13 cellular contexts compared by ENCODE assay signal in genomic region chr2:129903586-129904425, GRCh38.
A peak's percentile ranks its signal among the peaks of the same experiment; 100 is the strongest.
DNase-seq lines count a peak whose midpoint lies in the region; ATAC-seq and TF ChIP-seq lines count a peak whose summit lies in the region.
"Had no signal": no experiment of that assay in that cellular context is flagged by ENCODE, and none has a peak within 500 bp of the region (broad histone marks: within the 10 kb centered on the region; RNA-seq: fewer than 3 reads in every experiment).

No MANE protein-coding gene starts in this region.

- H3K36me3 Mint-ChIP-seq in osteocyte (ENCODE audit: unreplicated experiment), result no peaks in the 10 kb centered on the region
- no peaks in the 10 kb centered on the region for H3K36me3 Mint-ChIP-seq in stimulated activated effector memory CD8-positive, alpha-beta T cell treated with anti-CD3 and anti-CD28 coated beads, Interleukin-12 subunit alpha, Interleukin-12 subunit beta, amount 100 ng/mL, for 72 hours
- H3K36me3 Mint-ChIP-seq: mesothelial cell of epicardium had no signal

- intact Hi-C loops in dorsolateral prefrontal cortex (cut with DNase I), result no loop called here

- ATAC-seq in GM19455 (IDR thresholded peaks at IDR 0.05; ENCODE audit: unreplicated experiment), result no peak
- no peak for ATAC-seq in stimulated activated effector memory CD8-positive, alpha-beta T cell treated with anti-CD3 and anti-CD28 coated beads, Interleukin-12 subunit alpha, Interleukin-12 subunit beta, amount 100 ng/mL, for 72 hours
- no peak for ATAC-seq in omental fat pad (ENCODE audit: low FRiP score)

- H3K4me3 Mint-ChIP-seq in osteocyte (ENCODE audit: unreplicated experiment), result no peak overlapping the region
- no peak overlapping the region for H3K4me3 Mint-ChIP-seq in stimulated activated effector memory CD8-positive, alpha-beta T cell treated with anti-CD3 and anti-CD28 coated beads, Interleukin-12 subunit alpha, Interleukin-12 subunit beta, amount 100 ng/mL, for 72 hours
- H3K4me3 Mint-ChIP-seq: CD4-positive, alpha-beta T cell; mesothelial cell of epicardium had no signal

- DNase-seq in EH (ENCODE audit: low read depth), result peak; percentile 3
- peak in 7 of 10 donors; percentile 25 to 71 (median 59) for DNase-seq in dorsolateral prefrontal cortex
- DNase-seq in osteocyte (ENCODE audit: extremely low spot score, unreplicated experiment), result peak; percentile 79
- DNase-seq in stimulated activated effector memory CD8-positive, alpha-beta T cell treated with anti-CD3 and anti-CD28 coated beads, Interleukin-12 subunit alpha, Interleukin-12 subunit beta, amount 100 ng/mL, for 72 hours (ENCODE audit: low spot score in 2 of 2), result no peak
- no peak for DNase-seq in omental fat pad (ENCODE audit: low spot score)
- DNase-seq: CD4-positive, alpha-beta T cell; NCI-H1436; NCI-H748 treated with DMSO at 0.1 percent for 48 hours; stimulated activated naive CD4-positive, alpha-beta T cell had no signal

- H3K36me3 ChIP-seq in HEK293 (ENCODE audit: control insufficient read depth in 2 of 2, insufficient read depth in 1 of 2, low read length in 2 of 2), result no peaks in the 10 kb centered on the region

- H3K27ac Mint-ChIP-seq in osteocyte (ENCODE audit: unreplicated experiment), result no peak overlapping the region
- H3K27ac Mint-ChIP-seq in stimulated activated effector memory CD8-positive, alpha-beta T cell treated with anti-CD3 and anti-CD28 coated beads, Interleukin-12 subunit alpha, Interleukin-12 subunit beta, amount 100 ng/mL, for 72 hours, result no peak overlapping the region
- H3K27ac Mint-ChIP-seq: CD4-positive, alpha-beta T cell; mesothelial cell of epicardium had no signal

- TF ChIP-seq CTCF in HEK293 (tag by site-specific recombination; IDR thresholded peaks at IDR 0.05) (0 out of 2 replicates have a peak, but pooled peaks have one; percentile 15), dorsolateral prefrontal cortex (IDR thresholded peaks at IDR 0.05 in 54 of 56, conservative IDR thresholded peaks at IDR 0.05 in 2 of 56; ENCODE audit: low read depth in 1 of 56, partially characterized antibody in 56 of 56) (peak in 38 of 56 donors; percentile 15 to 66 (median 39)), osteocyte (IDR thresholded peaks at IDR 0.05) (no peak), omental fat pad (IDR thresholded peaks at IDR 0.05) (no peak)

- H3K27ac ChIP-seq in HEK293 (ENCODE audit: extremely low read depth, low read depth, low read length), result no peak overlapping the region
- no peak overlapping the region for H3K27ac ChIP-seq in dorsolateral prefrontal cortex
- H3K27ac ChIP-seq: SK-N-MC had no signal

- no peak overlapping the region for H3K4me3 ChIP-seq in HEK293 (ENCODE audit: low read depth, low read length)
- no peak overlapping the region for H3K4me3 ChIP-seq in dorsolateral prefrontal cortex
- H3K4me3 ChIP-seq: SK-N-MC had no signal

- no peaks in the 10 kb centered on the region for H3K27me3 Mint-ChIP-seq in osteocyte (ENCODE audit: unreplicated experiment)
- H3K27me3 Mint-ChIP-seq: CD4-positive, alpha-beta T cell had no signal

- no peaks in the 10 kb centered on the region for H3K4me1 Mint-ChIP-seq in osteocyte (ENCODE audit: unreplicated experiment)
- H3K4me1 Mint-ChIP-seq in stimulated activated effector memory CD8-positive, alpha-beta T cell treated with anti-CD3 and anti-CD28 coated beads, Interleukin-12 subunit alpha, Interleukin-12 subunit beta, amount 100 ng/mL, for 72 hours, result no peaks in the 10 kb centered on the region

- H3K9me3 Mint-ChIP-seq in osteocyte (ENCODE audit: unreplicated experiment), result peaks cover 4% of the 10 kb centered on the region
- H3K9me3 Mint-ChIP-seq in stimulated activated effector memory CD8-positive, alpha-beta T cell treated with anti-CD3 and anti-CD28 coated beads, Interleukin-12 subunit alpha, Interleukin-12 subunit beta, amount 100 ng/mL, for 72 hours, result peaks cover 3% of the 10 kb centered on the region
- H3K9me3 Mint-ChIP-seq: CD4-positive, alpha-beta T cell had no signal

- H3K27me3 ChIP-seq in dorsolateral prefrontal cortex, result no peaks in the 10 kb centered on the region

- POLR2A ChIA-PET in HEK293 (lab: Yijun Ruan, JAX), result no interaction called here

- CTCF ChIA-PET in HEK293 (lab: Yijun Ruan, JAX), result no interaction called here

- H3K9me3 ChIP-seq in HEK293 (ENCODE audit: control insufficient read depth, insufficient read depth, low read depth, low read length), result no peaks in the 10 kb centered on the region

- H3K4me1 ChIP-seq in HEK293 (ENCODE audit: control insufficient read depth, insufficient read depth, low read length), result no peaks in the 10 kb centered on the region

TF ChIP-seq in HEK293, 187 proteins besides CTCF, POLR2A, EP300 and RAD21:
- TF ChIP-seq ZNF23 (tag by site-specific recombination; IDR thresholded peaks at IDR 0.05; ENCODE audit: borderline replicate concordance) (no peak), ZNF654 (tag by site-specific recombination; IDR thresholded peaks at IDR 0.05; ENCODE audit: low read depth) (no peak), KLF10 (tag by site-specific recombination; IDR thresholded peaks at IDR 0.05) (no peak), ZNF37A (tag by site-specific recombination; IDR thresholded peaks at IDR 0.05) (no peak), ZNF660 (tag by site-specific recombination; IDR thresholded peaks at IDR 0.05) (no peak), TCF7L2 (IDR thresholded peaks at IDR 0.05; ENCODE audit: borderline replicate concordance, low read depth, low read length) (no peak), ZNF391 (tag by site-specific recombination; IDR thresholded peaks at IDR 0.05; ENCODE audit: borderline replicate concordance, low read depth) (no peak)

Comparison
In these comparisons a context has a peak if more than half of its experiments do, and no peak if none do; other contexts are left out.
1. DNase-seq: peak in EH (single experiment), dorsolateral prefrontal cortex (7 of 10) and osteocyte (single experiment); none in stimulated activated effector memory CD8-positive, alpha-beta T cell treated with anti-CD3 and anti-CD28 coated beads, Interleukin-12 subunit alpha, Interleukin-12 subunit beta, amount 100 ng/mL, for 72 hours (0 of 2) and omental fat pad (single experiment).
2. CTCF ChIP-seq: peak in HEK293 (single experiment) and dorsolateral prefrontal cortex (38 of 56); none in osteocyte (single experiment) and omental fat pad (0 of 3).